ENCODE assay signal across 12 cellular contexts in genomic region chr9:17520264-17521058, GRCh38. TPM values are rescaled to one million over a fixed set of nuclear protein-coding genes. Genes with fewer than 3 reads are reported as not detected.
DNase-seq lines count a peak whose midpoint lies in the region; ATAC-seq and TF ChIP-seq lines count a peak whose summit lies in the region.
"Had no signal": no experiment of that assay in that cellular context is flagged by ENCODE, and none has a peak within 500 bp of the region (broad histone marks: within the 10 kb centered on the region; RNA-seq: fewer than 3 reads in every experiment).

No MANE protein-coding gene starts in this region.

- no peaks in the 10 kb centered on the region for H3K9me2 ChIP-seq in neural cell (ENCODE audit: insufficient read depth, low read length)

- peaks cover 3 to 9% of the 10 kb centered on the region in 2 donors for H3K9me3 Mint-ChIP-seq in natural killer cell

- H3K27ac ChIP-seq in neural cell (ENCODE audit: low read length), result peak overlapping the region; percentile 37
- H3K27ac ChIP-seq in thyroid gland, result no peak overlapping the region

- no peak overlapping the region for H3K4me3 ChIP-seq in H7 (ENCODE audit: insufficient read depth, low read depth, low read length)
- no peak overlapping the region for H3K4me3 ChIP-seq in neural cell (ENCODE audit: low read length)
- no peak overlapping the region for H3K4me3 ChIP-seq in thyroid gland (replicated peaks in 1 of 3)

- H3K36me3 Mint-ChIP-seq in natural killer cell, result no peaks in the 10 kb centered on the region

- H3K27me3 Mint-ChIP-seq in natural killer cell (ENCODE audit: low read depth in 2 of 2), result no peaks in the 10 kb centered on the region

- H3K27ac Mint-ChIP-seq in natural killer cell, result no peak overlapping the region
- H3K27ac Mint-ChIP-seq: activated naive CD8-positive, alpha-beta T cell treated with anti-CD3 and anti-CD28 coated beads, Interleukin-2, amount 50 U/mL, for 24 hours had no signal

- no peaks in the 10 kb centered on the region for H3K4me1 ChIP-seq in thyroid gland

- no peak for TF ChIP-seq EP300 in neural cell (conservative IDR thresholded peaks at IDR 0.05; ENCODE audit: poor library complexity, severe bottlenecking)

- no peaks in the 10 kb centered on the region for H3K9me3 ChIP-seq in neural cell (ENCODE audit: low read length)
- no peaks in the 10 kb centered on the region for H3K9me3 ChIP-seq in thyroid gland

- intact Hi-C loops in natural killer cell (cut with micrococcal nuclease), result no loop called here
- intact Hi-C loops in thyroid gland (cut with DNase I), result no loop called here

- H4K20me1 ChIP-seq in neural cell (ENCODE audit: insufficient read depth), result no peaks in the 10 kb centered on the region

- peak overlapping the region; percentile 18 for H2AFZ ChIP-seq in neural cell (ENCODE audit: low read depth, low read length)

- 84 to 85% methylated on average over 5 of the region's 5 CpGs for WGBS in thyroid gland, 2 donors

- peak overlapping the region; percentile 4 for H3K4me2 ChIP-seq in neural cell (ENCODE audit: low read length)

- H3K27me3 ChIP-seq in H7 (ENCODE audit: control insufficient read depth, insufficient read depth, low read length), result no peaks in the 10 kb centered on the region
- no peaks in the 10 kb centered on the region for H3K27me3 ChIP-seq in neural cell (ENCODE audit: insufficient read depth, low read depth, low read length)
- H3K27me3 ChIP-seq in thyroid gland, result no peaks in the 10 kb centered on the region

- TF ChIP-seq POLR2A in thyroid gland (IDR thresholded peaks at IDR 0.05), result no peak

- DNase-seq in H7, result peak; percentile 28
- DNase-seq in NCI-H2081 treated with DMSO at 0.1 percent for 48 hours (lab: John Stamatoyannopoulos, UW), result peak; percentile 45
- DNase-seq in cerebellar cortex (ENCODE audit: low spot score), result peak; percentile 49
- no peak for DNase-seq in natural killer cell
- DNase-seq in thyroid gland, result no peak
- DNase-seq: activated naive CD8-positive, alpha-beta T cell treated with anti-CD3 and anti-CD28 coated beads, Interleukin-2, amount 50 U/mL, for 24 hours; kidney glomerular epithelial cell; NCI-H526 treated with DMSO at 0.1 percent for 48 hours had no signal

- H3K4me3 Mint-ChIP-seq in natural killer cell, result no peak overlapping the region
- H3K4me3 Mint-ChIP-seq: activated naive CD8-positive, alpha-beta T cell treated with anti-CD3 and anti-CD28 coated beads, Interleukin-2, amount 50 U/mL, for 24 hours had no signal

- no peaks in the 10 kb centered on the region for H3K4me1 Mint-ChIP-seq in natural killer cell
- H3K4me1 Mint-ChIP-seq: activated naive CD8-positive, alpha-beta T cell treated with anti-CD3 and anti-CD28 coated beads, Interleukin-2, amount 50 U/mL, for 24 hours had no signal

- no peaks in the 10 kb centered on the region for H3K79me2 ChIP-seq in neural cell (replicated peaks; ENCODE audit: insufficient read depth, low read length)

- TF ChIP-seq RAD21 in neural cell (conservative IDR thresholded peaks at IDR 0.05), result no peak

- ATAC-seq in GM19455 (IDR thresholded peaks at IDR 0.05; ENCODE audit: unreplicated experiment) (no peak), natural killer cell (no peak)
- ATAC-seq: activated naive CD8-positive, alpha-beta T cell treated with anti-CD3 and anti-CD28 coated beads, Interleukin-2, amount 50 U/mL, for 24 hours; Right ventricle myocardium inferior had no signal

- TF ChIP-seq CTCF in neural cell (IDR thresholded peaks at IDR 0.05; ENCODE audit: poor library complexity, severe bottlenecking) (no peak), natural killer cell (IDR thresholded peaks at IDR 0.05) (no peak), thyroid gland (IDR thresholded peaks at IDR 0.05) (no peak)

- no peaks in the 10 kb centered on the region for H3F3A ChIP-seq in neural cell (ENCODE audit: insufficient read depth, low read length, poor library complexity, severe bottlenecking)

- H3K36me3 ChIP-seq in H7 (replicated peaks; ENCODE audit: control insufficient read depth, insufficient read depth, low read length), result no peaks in the 10 kb centered on the region
- H3K36me3 ChIP-seq in neural cell (ENCODE audit: insufficient read depth, low read length), result no peaks in the 10 kb centered on the region
- H3K36me3 ChIP-seq in thyroid gland, result no peaks in the 10 kb centered on the region

- no peak overlapping the region for H3K9ac ChIP-seq in neural cell (ENCODE audit: low read length)

TF ChIP-seq in neural cell, 6 proteins besides CTCF, POLR2A, EP300 and RAD21:
- TF ChIP-seq POLR2AphosphoS5 (IDR thresholded peaks at IDR 0.05) (peak; percentile 40), SMC3 (conservative IDR thresholded peaks at IDR 0.05; ENCODE audit: poor library complexity) (no peak), MXI1 (conservative IDR thresholded peaks at IDR 0.05; ENCODE audit: poor library complexity, severe bottlenecking) (no peak), EZH2 (IDR thresholded peaks at IDR 0.05; ENCODE audit: borderline replicate concordance, insufficient read depth, low read length, poor library complexity, severe bottlenecking) (no peak)

RNA-seq across cellular contexts. Expression of gene SH3GL2, which starts 58.4 kb away (rescaled TPM):
- total RNA-seq in H7 (2014; rRNA removed; shearing (Covaris generic)), result 0.67 and 0.80 TPM in 2 replicates
- polyA plus RNA-seq in neural cell, result 13.5 and 20.1 TPM in 2 replicates
- 13.9 and 14.4 TPM in 2 replicates for polyA minus RNA-seq in neural cell
- not detected for total RNA-seq in natural killer cell
- total RNA-seq in thyroid gland, result 1 to 10 TPM in 1 of 4 donors, under 1 TPM in 1, not detected in 2; 0.45 to 2.5 TPM
- total RNA-seq: endothelial cell of umbilical vein had no signal

Comparison
In these comparisons a context has a peak if more than half of its experiments do, and no peak if none do; other contexts are left out.
1. DNase-seq: peak in H7 (single experiment), NCI-H2081 treated with DMSO at 0.1 percent for 48 hours (single experiment) and cerebellar cortex (single experiment); none in natural killer cell (single experiment) and thyroid gland (0 of 2).